Comparison of ENCODE assay signal across 4 cellular contexts in genomic region chr16:55253987-55254386, GRCh38.
"Had no signal": no experiment of that assay in that cellular context is flagged by ENCODE, and none has a peak within 500 bp of the region (broad histone marks: within the 10 kb centered on the region; RNA-seq: fewer than 3 reads in every experiment).

No MANE protein-coding gene starts in this region.

- H3K27ac ChIP-seq: HL-60, KMS-11 had no signal

- ATAC-seq: HepG2, K562 had no signal

- H3K4me3 ChIP-seq: K562 had no signal
